16 cellular contexts compared by ENCODE assay signal in genomic region chr1:198560093-198560638, GRCh38. TPM values are rescaled to one million over a fixed set of nuclear protein-coding genes. Genes with fewer than 3 reads are reported as not detected.
DNase-seq lines count a peak whose midpoint lies in the region; ATAC-seq and TF ChIP-seq lines count a peak whose summit lies in the region.
"Had no signal": no experiment of that assay in that cellular context is flagged by ENCODE, and none has a peak within 500 bp of the region (broad histone marks: within the 10 kb centered on the region; RNA-seq: fewer than 3 reads in every experiment).

No MANE protein-coding gene starts in this region.

- TF ChIP-seq CTCF in epithelial cell of esophagus (IDR thresholded peaks at IDR 0.05; ENCODE audit: insufficient read depth, low read depth, low read length, missing control alignments) = no peak

- H3K27me3 ChIP-seq in GM23248 (replicated peaks; ENCODE audit: insufficient read depth) = no peaks in the 10 kb centered on the region
- H3K27me3 ChIP-seq: BLaER1 treated with 17β-estradiol and CSF1 and Interleukin-3, amounts not matched to agents 10 nM and 100 nM had no signal

- H3F3A ChIP-seq in GM23248 (ENCODE audit: insufficient read depth) = peaks cover 5% of the 10 kb centered on the region; the same call in 1 of the 2 replicates

- H3K27ac ChIP-seq in GM23248 = no peak overlapping the region
- H3K27ac ChIP-seq: BLaER1 treated with 17β-estradiol and CSF1 and Interleukin-3, amounts not matched to agents 10 nM and 100 nM had no signal

- WGBS in GM23248 (ENCODE audit: low coverage in 1 of 2, low lambda C conversion rate in 2 of 2, missing lambda C conversion rate in 2 of 2), 2 experiments = 12 to 17% methylated on average over 2 of the region's 2 CpGs

- H3K4me3 ChIP-seq in GM23248 = no peak overlapping the region
- H3K4me3 ChIP-seq in epithelial cell of esophagus (ENCODE audit: low read length) = no peak overlapping the region
- H3K4me3 ChIP-seq: BLaER1 treated with 17β-estradiol and CSF1 and Interleukin-3, amounts not matched to agents 10 nM and 100 nM had no signal

- DNase-seq in CD1c-positive myeloid dendritic cell (ENCODE audit: extremely low spot score) = peak; percentile 56
- peak; percentile 15 for DNase-seq in GM23248
- DNase-seq in NCI-H2227 treated with DMSO at 0.1 percent for 48 hours (lab: John Stamatoyannopoulos, UW) = peak; percentile 47
- DNase-seq in epithelial cell of esophagus (ENCODE audit: low read depth) = peak; percentile 21
- DNase-seq in iPS-NIHi7 (ENCODE audit: extremely low spot score) = no peak
- no peak for DNase-seq in NCI-H187 (lab: John Stamatoyannopoulos, UW)
- DNase-seq in cerebellum (ENCODE audit: low spot score) = no peak
- DNase-seq: activated T-cell treated with anti-CD3 and anti-CD28 coated beads for 4 hours, amniotic stem cell, foreskin melanocyte, islet precursor cell, NCI-H526 treated with DMSO at 0.1 percent for 48 hours, SHP77 treated with DMSO at 0.1 percent for 48 hours had no signal

- H3K79me2 ChIP-seq in GM23248 (ENCODE audit: insufficient read depth) = no peaks in the 10 kb centered on the region

- no peaks in the 10 kb centered on the region for H3K36me3 ChIP-seq in GM23248 (ENCODE audit: low read depth)
- H3K36me3 ChIP-seq: BLaER1 treated with 17β-estradiol and CSF1 and Interleukin-3, amounts not matched to agents 10 nM and 100 nM had no signal

- no peak overlapping the region for H3K4me2 ChIP-seq in GM23248 (ENCODE audit: unreplicated experiment)

- H3K4me1 ChIP-seq in GM23248 (ENCODE audit: insufficient read depth) = peaks cover 25% of the 10 kb centered on the region

- peak overlapping the region; percentile 8; the same call in 1 of the 2 replicates for H2AFZ ChIP-seq in GM23248

- H4K20me1 ChIP-seq in GM23248 (ENCODE audit: insufficient read depth) = no peaks in the 10 kb centered on the region
- H4K20me1 ChIP-seq: BLaER1 treated with 17β-estradiol and CSF1 and Interleukin-3, amounts not matched to agents 10 nM and 100 nM had no signal

- H3K9me3 ChIP-seq in GM23248 (ENCODE audit: low read depth) = no peaks in the 10 kb centered on the region

- no peak for ATAC-seq in HG03196 (IDR thresholded peaks at IDR 0.05; ENCODE audit: unreplicated experiment)
- ATAC-seq: WTC11 had no signal

- in situ Hi-C loops in GM23248 (cut with MboI) = no loop called here

- no peaks in the 10 kb centered on the region for H3K9me2 ChIP-seq in GM23248 (ENCODE audit: insufficient read depth)

- H3K9ac ChIP-seq in GM23248 = no peak overlapping the region
- H3K9ac ChIP-seq: BLaER1 treated with 17β-estradiol and CSF1 and Interleukin-3, amounts not matched to agents 10 nM and 100 nM had no signal

RNA-seq across cellular contexts. Expression of gene ATP6V1G3, which starts 19.7 kb away (rescaled TPM):
- not detected in 2 replicates for total RNA-seq in GM23248 (2014; rRNA removed; shearing (Covaris generic))
- polyA plus RNA-seq in GM23248 (2016; fragmentation: Nextera tagmentation; extraction: Ambion mirVana) = 1.3 and 2.9 TPM in 2 replicates
- total RNA-seq in cerebellum = not detected
- total RNA-seq: WTC11 had no signal

Comparison
In these comparisons a context has a peak if more than half of its experiments do, and no peak if none do; other contexts are left out.
1. DNase-seq: peak in CD1c-positive myeloid dendritic cell (single experiment), GM23248 (single experiment), NCI-H2227 treated with DMSO at 0.1 percent for 48 hours (single experiment) and epithelial cell of esophagus (single experiment); none in iPS-NIHi7 (single experiment), NCI-H187 (0 of 2) and cerebellum (single experiment).